In genomic region chr5:145280806-145281205, GRCh38 we compare ENCODE assay signal across 33 cellular contexts.
"Had no signal": no experiment of that assay in that cellular context is flagged by ENCODE, and none has a peak within 500 bp of the region (broad histone marks: within the 10 kb centered on the region; RNA-seq: fewer than 3 reads in every experiment).

No MANE protein-coding gene starts in this region.

- H3K4me3 ChIP-seq: MG63 had no signal

- H3K27me3 ChIP-seq: MG63 had no signal

- H3K9me3 ChIP-seq: MG63 had no signal

- DNase-seq: Karpas-422, Kasumi-1, MG63, MM.1S, MV-4-11, NCI-H1048, NCI-H1092, NCI-H1092 treated with DMSO at 0.1 percent for 48 hours, NCI-H1105, NCI-H1105 treated with DMSO at 0.1 percent for 48 hours, NCI-H1417, NCI-H1417 treated with DMSO at 0.1 percent for 48 hours, NCI-H1436, NCI-H1436 treated with DMSO at 0.1 percent for 48 hours, NCI-H146, NCI-H1694, NCI-H1694 treated with DMSO at 0.1 percent for 48 hours, NCI-H187, NCI-H187 treated with DMSO at 0.1 percent for 48 hours, NCI-H1930, NCI-H2029, NCI-H2029 treated with DMSO at 0.1 percent for 48 hours, NCI-H2081 treated with DMSO at 0.1 percent for 48 hours, NCI-H2107, NCI-H2171, NCI-H2171 treated with DMSO at 0.1 percent for 48 hours, NCI-H2227 treated with DMSO at 0.1 percent for 48 hours, NCI-H226, NCI-H345, NCI-H446, NCI-H446 treated with DMSO at 0.1 percent for 48 hours, NCI-H510A, NCI-H510A treated with DMSO at 0.1 percent for 48 hours had no signal

- H3K36me3 ChIP-seq: MG63 had no signal
